In genomic region chr4:133474511-133474910, GRCh38 we compare ENCODE assay signal across 26 cellular contexts.
"Had no signal": no experiment of that assay in that cellular context is flagged by ENCODE, and none has a peak within 500 bp of the region (broad histone marks: within the 10 kb centered on the region; RNA-seq: fewer than 3 reads in every experiment).

No MANE protein-coding gene starts in this region.

- H3K36me3 Mint-ChIP-seq: naive B cell had no signal

- FAIRE-seq: frontal cortex had no signal

- H2AFZ ChIP-seq: parathyroid adenoma had no signal

- H3K9me3 Mint-ChIP-seq: nephron had no signal

- H3K36me3 ChIP-seq: lower lobe of right lung, neutrophil, stomach, thyroid gland, vagina had no signal

- H3K4me1 Mint-ChIP-seq: naive B cell, nephron had no signal

- H3K27me3 ChIP-seq: neutrophil, stomach, thyroid gland, vagina had no signal

- H3K27me3 Mint-ChIP-seq: naive B cell, progenitor cell of endocrine pancreas had no signal

- H3K9me3 ChIP-seq: lower lobe of right lung, mucosa of descending colon, neutrophil, stomach, thyroid gland, vagina had no signal

- H3K79me2 ChIP-seq: parathyroid adenoma had no signal

- H3K4me1 ChIP-seq: lower lobe of right lung, parathyroid adenoma, stomach, thyroid gland, vagina had no signal

- H3K27ac Mint-ChIP-seq: progenitor cell of endocrine pancreas had no signal

- ATAC-seq: left colon, left ventricle myocardium superior, lower lobe of right lung, mucosa of descending colon, sciatic nerve had no signal

- H3K4me3 ChIP-seq: lower lobe of right lung, mucosa of descending colon, smooth muscle cell, stomach, thyroid gland, vagina had no signal

- H3K27ac ChIP-seq: lower lobe of right lung, neutrophil, parathyroid adenoma, stomach, thyroid gland, vagina had no signal

- H3K4me2 ChIP-seq: smooth muscle cell had no signal

- H3K4me3 Mint-ChIP-seq: naive B cell, nephron had no signal

- DNase-seq: cerebellar nuclear complex; cortex of kidney; hypothalamus; islet precursor cell; kidney glomerular epithelial cell; left colon; left ventricle myocardium superior; lower lobe of right lung; mucosa of descending colon; naive B cell; stimulated activated CD4-positive, alpha-beta T cell treated with anti-CD3 and anti-CD28 coated beads, Interleukin-12 subunit alpha, Interleukin-12 subunit beta, amount 100 ng/mL, for 4 hours; stimulated activated CD4-positive, alpha-beta T cell treated with anti-CD3 and anti-CD28 coated beads, Interleukin-1b, Interleukin-23, amount 100 ng/mL, for 48 hours; stimulated activated CD4-positive, alpha-beta T cell treated with anti-CD3 and anti-CD28 coated beads, Interleukin-4, amount 100 ng/mL, for 1 hour; stimulated activated CD8-positive, alpha-beta memory T cell treated with anti-CD3 and anti-CD28 coated beads, Interleukin-4, amount 100 ng/mL, for 48 hours; stimulated activated naive CD4-positive, alpha-beta T cell treated with Interleukin-2 at 50 U/mL for 16 hours; stomach; thyroid gland; trophoblast cell had no signal

- H3K9ac ChIP-seq: parathyroid adenoma had no signal
